ENCODE assay signal across 8 cellular contexts in genomic region chr17:44911133-44912001, GRCh38. TPM values are rescaled to one million over a fixed set of nuclear protein-coding genes. Genes with fewer than 3 reads are reported as not detected.
DNase-seq lines count a peak whose midpoint lies in the region; ATAC-seq and TF ChIP-seq lines count a peak whose summit lies in the region.

No MANE protein-coding gene starts in this region.

- no peak overlapping the region for H3K27ac ChIP-seq in BLaER1 treated with 17β-estradiol and CSF1 and Interleukin-3, amounts not matched to agents 10 nM and 100 nM
- no peak overlapping the region for H3K27ac ChIP-seq in breast epithelium

- in situ Hi-C loops in HAP-1 (cut with MboI; ENCODE audit: low sequenced_read_pairs): loop anchor here (5.0 kb wide), 1 partner anchor 116 kb away; no protein-coding TSS in a partner anchor

- peak overlapping the region in 6 of 10 experiments; percentile 7 to 47 (median 26); a peak in 9 of 20 replicates for H3K4me3 ChIP-seq in BLaER1 treated with 17β-estradiol and CSF1 and Interleukin-3, amounts not matched to agents 10 nM and 100 nM
- H3K4me3 ChIP-seq in HAP-1: peak overlapping the region; percentile 10; the same call in 1 of the 2 replicates
- peak overlapping the region in 2 of 3 donors; percentile 13 to 15 for H3K4me3 ChIP-seq in breast epithelium

- H3K27me3 ChIP-seq in BLaER1 treated with 17β-estradiol and CSF1 and Interleukin-3, amounts not matched to agents 10 nM and 100 nM: peaks cover 29 to 49% (median 39%) of the 10 kb centered on the region in 11 experiments
- peaks cover 10% of the 10 kb centered on the region for H3K27me3 ChIP-seq in HAP-1 (ENCODE audit: low read depth)
- H3K27me3 ChIP-seq in breast epithelium: no peaks in the 10 kb centered on the region

- no peaks in the 10 kb centered on the region for H3K9me3 Mint-ChIP-seq in T-helper 2 cell treated with Interferon-gamma antibody and Interleukin-4, amounts not matched to agents 5 μg/mL and 100 μg/mL, for 36 hours
- H3K9me3 Mint-ChIP-seq in immature natural killer cell: no peaks in the 10 kb centered on the region

- H3K4me1 Mint-ChIP-seq in T-helper 2 cell treated with Interferon-gamma antibody and Interleukin-4, amounts not matched to agents 5 μg/mL and 100 μg/mL, for 36 hours (ENCODE audit: low read depth): peaks cover 10% of the 10 kb centered on the region
- H3K4me1 Mint-ChIP-seq in immature natural killer cell: peaks cover 0 to 3% of the 10 kb centered on the region in 2 donors

- H3K9ac ChIP-seq in BLaER1 treated with 17β-estradiol and CSF1 and Interleukin-3, amounts not matched to agents 10 nM and 100 nM: peak overlapping the region in 3 of 11 experiments; percentile 14 to 32 (median 16); a peak in 3 of 22 replicates

- H4K20me1 ChIP-seq in BLaER1 treated with 17β-estradiol and CSF1 and Interleukin-3, amounts not matched to agents 10 nM and 100 nM: peaks cover 0 to 24% (median 0%) of the 10 kb centered on the region in 11 experiments; a peak in 3 of 22 replicates

- no peak for TF ChIP-seq POLR2A in breast epithelium (IDR thresholded peaks at IDR 0.05)

- intact Hi-C loops in breast epithelium (cut with DNase I; ENCODE audit: low total_unique reads): loop anchor here (10.0 kb wide), 1 partner anchor 193 kb away; no protein-coding TSS in a partner anchor

- DNase-seq in HAP-1 (ENCODE audit: low spot score in 2 of 2) (peak; percentile 60 to 84), breast epithelium (ENCODE audit: low spot score in 2 of 2) (no peak), immature natural killer cell (peak; percentile 42 to 50 (median 46)), COLO829 (ENCODE audit: low spot score) (no peak)
- DNase-seq in T-helper 2 cell treated with Interferon-gamma antibody and Interleukin-4, amounts not matched to agents 5 μg/mL and 100 μg/mL, for 36 hours (ENCODE audit: low spot score): peak; percentile 52
- DNase-seq in stimulated activated CD4-positive, alpha-beta T cell treated with anti-CD3 and anti-CD28 coated beads, Interleukin-1b, Interleukin-23, amount 100 ng/mL, for 48 hours: peak; percentile 44

- no peak overlapping the region for H3K27ac Mint-ChIP-seq in T-helper 2 cell treated with Interferon-gamma antibody and Interleukin-4, amounts not matched to agents 5 μg/mL and 100 μg/mL, for 36 hours
- H3K27ac Mint-ChIP-seq in immature natural killer cell: peak overlapping the region in 2 of 6 donors; percentile 40 to 59

- H3K9me3 ChIP-seq in BLaER1 treated with 17β-estradiol and CSF1 and Interleukin-3, amounts not matched to agents 10 nM and 100 nM (replicated peaks in 1 of 11): no peaks in the 10 kb centered on the region
- H3K9me3 ChIP-seq in HAP-1 (no peaks in the 10 kb centered on the region), breast epithelium (no peaks in the 10 kb centered on the region)

- H3K27me3 Mint-ChIP-seq in T-helper 2 cell treated with Interferon-gamma antibody and Interleukin-4, amounts not matched to agents 5 μg/mL and 100 μg/mL, for 36 hours (ENCODE audit: low read depth): peaks cover 30% of the 10 kb centered on the region
- peaks cover 4 to 10% (median 4%) of the 10 kb centered on the region in 3 donors for H3K27me3 Mint-ChIP-seq in immature natural killer cell (ENCODE audit: low read depth in 3 of 3)

- peak overlapping the region; percentile 57 for H3K4me3 Mint-ChIP-seq in T-helper 2 cell treated with Interferon-gamma antibody and Interleukin-4, amounts not matched to agents 5 μg/mL and 100 μg/mL, for 36 hours
- peak overlapping the region; percentile 33 to 71 (median 69) for H3K4me3 Mint-ChIP-seq in immature natural killer cell

- H3K36me3 ChIP-seq in BLaER1 treated with 17β-estradiol and CSF1 and Interleukin-3, amounts not matched to agents 10 nM and 100 nM: no peaks in the 10 kb centered on the region
- H3K36me3 ChIP-seq in HAP-1 (replicated peaks) (no peaks in the 10 kb centered on the region), breast epithelium (no peaks in the 10 kb centered on the region)

- no peak for ATAC-seq in GM18502 (IDR thresholded peaks at IDR 0.05; ENCODE audit: poor library complexity, unreplicated experiment)

- peak overlapping the region; percentile 46 to 89 (median 77) for H3K4me2 ChIP-seq in BLaER1 treated with 17β-estradiol and CSF1 and Interleukin-3, amounts not matched to agents 10 nM and 100 nM

- peaks cover 23 to 54% (median 45%) of the 10 kb centered on the region in 10 experiments for H3K4me1 ChIP-seq in BLaER1 treated with 17β-estradiol and CSF1 and Interleukin-3, amounts not matched to agents 10 nM and 100 nM
- H3K4me1 ChIP-seq in HAP-1: no peaks in the 10 kb centered on the region
- peaks cover 0 to 5% of the 10 kb centered on the region in 2 donors for H3K4me1 ChIP-seq in breast epithelium

- no peaks in the 10 kb centered on the region for H3K36me3 Mint-ChIP-seq in T-helper 2 cell treated with Interferon-gamma antibody and Interleukin-4, amounts not matched to agents 5 μg/mL and 100 μg/mL, for 36 hours (ENCODE audit: low read depth)
- no peaks in the 10 kb centered on the region for H3K36me3 Mint-ChIP-seq in immature natural killer cell

- TF ChIP-seq CTCF in breast epithelium (IDR thresholded peaks at IDR 0.05): peak in 1 of 3 donors; percentile 35

RNA-seq across cellular contexts. Expression of gene GFAP, which starts 3.9 kb away (rescaled TPM):
- total RNA-seq in breast epithelium: 10 to 100 TPM in 2 of 3 donors, 1 to 10 TPM in 1; 4.2 to 37.0 (median 11.8) TPM
- polyA plus RNA-seq in immature natural killer cell: 1 to 10 TPM in 1 of 3 donors, not detected in 2; 1.1 TPM

RNA-seq across cellular contexts. Expression of gene EFTUD2, which starts 12.1 kb away (rescaled TPM):
- total RNA-seq in breast epithelium: 10 to 100 TPM; 58.1 to 71.4 (median 60.0) TPM
- polyA plus RNA-seq in immature natural killer cell: 100 to 1,000 TPM in 2 of 3 donors, 10 to 100 TPM in 1; 76.5 to 109 (median 101) TPM

RNA-seq across cellular contexts. Expression of gene KIF18B, which starts 36.2 kb away (rescaled TPM):
- total RNA-seq in breast epithelium: under 1 TPM in 2 of 3 donors, not detected in 1; 0.15 to 0.64 TPM
- under 1 TPM in 1 of 3 donors, not detected in 2; 0.37 TPM for polyA plus RNA-seq in immature natural killer cell

RNA-seq across cellular contexts. Expression of gene C1QL1, which starts 56.7 kb away (rescaled TPM):
- 1 to 10 TPM in 1 of 3 donors, under 1 TPM in 1, not detected in 1; 0.98 to 7.2 TPM for total RNA-seq in breast epithelium
- under 1 TPM in 1 of 3 donors, not detected in 2; 0.20 TPM for polyA plus RNA-seq in immature natural killer cell

Comparison
In these comparisons a context has a peak if more than half of its experiments do, and no peak if none do; other contexts are left out.
1. DNase-seq: peak in HAP-1 (2 of 2), T-helper 2 cell treated with Interferon-gamma antibody and Interleukin-4, amounts not matched to agents 5 μg/mL and 100 μg/mL, for 36 hours (single experiment), immature natural killer cell (3 of 3) and stimulated activated CD4-positive, alpha-beta T cell treated with anti-CD3 and anti-CD28 coated beads, Interleukin-1b, Interleukin-23, amount 100 ng/mL, for 48 hours (single experiment); none in breast epithelium (0 of 2) and COLO829 (single experiment).
2. Peak in every context shown above with its lines, with median percentiles within 50 percentile points of each other: H3K4me3 ChIP-seq.